Comparison of ENCODE assay signal across 1 cellular context in the genomic region with DNA sequence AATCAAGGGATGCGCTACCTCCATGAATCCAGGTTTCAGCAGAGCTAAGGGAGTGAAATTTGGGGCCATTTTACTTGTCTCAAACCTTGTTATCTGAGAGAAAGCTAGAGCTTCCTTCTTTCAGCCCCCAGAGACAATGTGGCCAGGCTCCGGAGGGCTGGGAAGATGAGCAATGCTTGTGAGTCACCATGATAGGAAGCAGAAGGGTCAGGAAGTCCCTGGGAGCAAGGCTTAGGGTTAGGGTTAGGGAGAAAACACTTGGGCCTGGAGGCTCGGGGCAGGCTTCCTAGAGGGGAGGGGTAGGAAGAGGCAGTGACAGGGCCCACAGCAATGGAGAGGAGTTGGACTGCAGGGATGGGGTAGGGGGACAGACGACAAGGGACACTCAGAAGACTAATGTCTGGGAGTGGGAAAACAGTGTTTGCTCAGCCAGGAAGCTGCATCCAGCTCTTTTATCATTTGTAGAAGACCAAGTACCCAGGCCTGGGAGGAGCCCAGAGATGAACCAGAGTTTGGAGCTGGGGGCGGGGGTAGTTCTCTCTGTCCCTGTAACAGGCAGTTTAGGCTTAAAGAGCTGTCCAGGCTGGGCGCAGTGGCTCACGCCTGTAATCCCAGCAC.
TF ChIP-seq lines count a peak whose summit lies in the region.

No MANE protein-coding gene starts in this region.

TF ChIP-seq in HCT116, 20 proteins besides CTCF, POLR2A, EP300 and RAD21:
- TF ChIP-seq REST (IDR thresholded peaks at IDR 0.05; ENCODE audit: low read depth) (no peak), CEBPB (IDR thresholded peaks at IDR 0.05; ENCODE audit: low read depth) (no peak), ZFX (IDR thresholded peaks at IDR 0.05) (no peak), JUND (IDR thresholded peaks at IDR 0.05) (no peak), SRF (IDR thresholded peaks at IDR 0.05; ENCODE audit: low read depth) (no peak), EGR1 (IDR thresholded peaks at IDR 0.05; ENCODE audit: low read depth) (no peak), ELF1 (IDR thresholded peaks at IDR 0.05; ENCODE audit: borderline replicate concordance, low read depth) (no peak), MAX (IDR thresholded peaks at IDR 0.05) (no peak)
- TF ChIP-seq, protein P1, sequence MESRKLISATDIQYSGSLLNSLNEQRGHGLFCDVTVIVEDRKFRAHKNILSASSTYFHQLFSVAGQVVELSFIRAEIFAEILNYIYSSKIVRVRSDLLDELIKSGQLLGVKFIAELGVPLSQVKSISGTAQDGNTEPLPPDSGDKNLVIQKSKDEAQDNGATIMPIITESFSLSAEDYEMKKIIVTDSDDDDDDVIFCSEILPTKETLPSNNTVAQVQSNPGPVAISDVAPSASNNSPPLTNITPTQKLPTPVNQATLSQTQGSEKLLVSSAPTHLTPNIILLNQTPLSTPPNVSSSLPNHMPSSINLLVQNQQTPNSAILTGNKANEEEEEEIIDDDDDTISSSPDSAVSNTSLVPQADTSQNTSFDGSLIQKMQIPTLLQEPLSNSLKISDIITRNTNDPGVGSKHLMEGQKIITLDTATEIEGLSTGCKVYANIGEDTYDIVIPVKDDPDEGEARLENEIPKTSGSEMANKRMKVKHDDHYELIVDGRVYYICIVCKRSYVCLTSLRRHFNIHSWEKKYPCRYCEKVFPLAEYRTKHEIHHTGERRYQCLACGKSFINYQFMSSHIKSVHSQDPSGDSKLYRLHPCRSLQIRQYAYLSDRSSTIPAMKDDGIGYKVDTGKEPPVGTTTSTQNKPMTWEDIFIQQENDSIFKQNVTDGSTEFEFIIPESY (IDR thresholded peaks at IDR 0.05; ENCODE audit: extremely low read depth, insufficient replicate concordance, low read length), result no peak
- TF ChIP-seq, protein P2, sequence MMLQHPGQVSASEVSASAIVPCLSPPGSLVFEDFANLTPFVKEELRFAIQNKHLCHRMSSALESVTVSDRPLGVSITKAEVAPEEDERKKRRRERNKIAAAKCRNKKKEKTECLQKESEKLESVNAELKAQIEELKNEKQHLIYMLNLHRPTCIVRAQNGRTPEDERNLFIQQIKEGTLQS (IDR thresholded peaks at IDR 0.05), result no peak
TF ChIP-seq in HCT116: peak in this region for 0.
